In the genomic region with DNA sequence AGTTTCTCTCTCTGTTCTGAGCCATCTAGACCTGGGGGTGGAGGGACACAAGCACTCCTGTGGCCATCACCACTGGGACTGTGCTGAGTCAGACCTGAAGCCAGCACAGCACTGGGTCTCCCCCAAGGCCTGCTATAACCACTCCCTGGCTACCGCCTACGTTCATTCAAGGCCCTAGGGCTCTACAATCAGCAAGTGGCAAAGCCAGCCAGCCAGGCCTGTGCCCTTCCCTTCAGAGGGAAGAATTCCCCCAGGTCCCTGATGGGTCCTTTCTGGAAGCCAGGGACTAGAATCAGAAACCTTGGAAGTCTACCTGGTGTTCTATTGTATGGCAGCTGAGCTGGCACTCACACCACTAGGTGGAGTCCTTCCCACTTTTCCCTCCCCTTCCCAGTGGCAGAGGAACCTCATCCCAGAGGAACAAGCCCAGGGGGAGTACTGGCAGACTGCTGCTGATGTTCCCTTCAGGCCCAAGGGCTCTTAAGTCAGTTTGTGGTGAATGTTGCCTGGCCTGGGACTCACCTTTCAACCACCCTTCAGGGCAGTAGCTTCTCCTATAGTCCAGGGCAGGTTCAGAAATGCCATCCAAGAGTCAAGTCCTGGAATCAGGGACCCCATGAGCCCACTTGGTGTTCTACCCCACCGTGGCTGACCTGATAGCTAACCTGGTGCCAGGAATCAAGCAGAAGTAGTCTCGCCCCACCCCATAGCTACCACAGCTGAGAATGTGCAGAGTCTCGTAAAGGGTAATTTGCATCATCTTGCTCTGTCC, we compare ENCODE assay signal across 1 cellular context.
TF ChIP-seq lines count a peak whose summit lies in the region.

No MANE protein-coding gene starts in this region.

TF ChIP-seq in GM23338, 12 proteins besides CTCF, POLR2A, EP300 and RAD21 (continued from another document):
- TF ChIP-seq STAT1 (IDR thresholded peaks at IDR 0.05; ENCODE audit: unreplicated experiment): no peak
